Comparison of ENCODE assay signal across 2 cellular contexts in genomic region chr14:80605536-80605935, GRCh38.
TF ChIP-seq lines count a peak whose summit lies in the region.

No MANE protein-coding gene starts in this region.

TF ChIP-seq in SK-N-SH treated with all-trans-retinoic acid at 6 μM for 48 hours, 23 proteins besides CTCF, POLR2A, EP300 and RAD21 (continued from another document):
- TF ChIP-seq POU6F1 (CRISPR knock-in tag; IDR thresholded peaks at IDR 0.05; ENCODE audit: borderline replicate concordance, low read depth): no peak

TF ChIP-seq in SK-N-SH, 30 proteins besides CTCF, POLR2A, EP300 and RAD21 (continued from another document):
- TF ChIP-seq, protein P1, sequence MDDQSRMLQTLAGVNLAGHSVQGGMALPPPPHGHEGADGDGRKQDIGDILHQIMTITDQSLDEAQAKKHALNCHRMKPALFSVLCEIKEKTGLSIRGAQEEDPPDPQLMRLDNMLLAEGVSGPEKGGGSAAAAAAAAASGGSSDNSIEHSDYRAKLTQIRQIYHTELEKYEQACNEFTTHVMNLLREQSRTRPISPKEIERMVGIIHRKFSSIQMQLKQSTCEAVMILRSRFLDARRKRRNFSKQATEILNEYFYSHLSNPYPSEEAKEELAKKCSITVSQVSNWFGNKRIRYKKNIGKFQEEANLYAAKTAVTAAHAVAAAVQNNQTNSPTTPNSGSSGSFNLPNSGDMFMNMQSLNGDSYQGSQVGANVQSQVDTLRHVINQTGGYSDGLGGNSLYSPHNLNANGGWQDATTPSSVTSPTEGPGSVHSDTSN (IDR thresholded peaks at IDR 0.05): no peak
- TF ChIP-seq FOSL2 (IDR thresholded peaks at IDR 0.05; ENCODE audit: borderline replicate concordance, low read depth): no peak
- no peak for TF ChIP-seq GABPA (IDR thresholded peaks at IDR 0.05; ENCODE audit: low read depth)
- TF ChIP-seq POLR2AphosphoS5 (IDR thresholded peaks at IDR 0.05; ENCODE audit: low read depth, low read length): no peak
- no peak for TF ChIP-seq FOXJ3 (CRISPR knock-in tag; IDR thresholded peaks at IDR 0.05)
- TF ChIP-seq, protein P2, sequence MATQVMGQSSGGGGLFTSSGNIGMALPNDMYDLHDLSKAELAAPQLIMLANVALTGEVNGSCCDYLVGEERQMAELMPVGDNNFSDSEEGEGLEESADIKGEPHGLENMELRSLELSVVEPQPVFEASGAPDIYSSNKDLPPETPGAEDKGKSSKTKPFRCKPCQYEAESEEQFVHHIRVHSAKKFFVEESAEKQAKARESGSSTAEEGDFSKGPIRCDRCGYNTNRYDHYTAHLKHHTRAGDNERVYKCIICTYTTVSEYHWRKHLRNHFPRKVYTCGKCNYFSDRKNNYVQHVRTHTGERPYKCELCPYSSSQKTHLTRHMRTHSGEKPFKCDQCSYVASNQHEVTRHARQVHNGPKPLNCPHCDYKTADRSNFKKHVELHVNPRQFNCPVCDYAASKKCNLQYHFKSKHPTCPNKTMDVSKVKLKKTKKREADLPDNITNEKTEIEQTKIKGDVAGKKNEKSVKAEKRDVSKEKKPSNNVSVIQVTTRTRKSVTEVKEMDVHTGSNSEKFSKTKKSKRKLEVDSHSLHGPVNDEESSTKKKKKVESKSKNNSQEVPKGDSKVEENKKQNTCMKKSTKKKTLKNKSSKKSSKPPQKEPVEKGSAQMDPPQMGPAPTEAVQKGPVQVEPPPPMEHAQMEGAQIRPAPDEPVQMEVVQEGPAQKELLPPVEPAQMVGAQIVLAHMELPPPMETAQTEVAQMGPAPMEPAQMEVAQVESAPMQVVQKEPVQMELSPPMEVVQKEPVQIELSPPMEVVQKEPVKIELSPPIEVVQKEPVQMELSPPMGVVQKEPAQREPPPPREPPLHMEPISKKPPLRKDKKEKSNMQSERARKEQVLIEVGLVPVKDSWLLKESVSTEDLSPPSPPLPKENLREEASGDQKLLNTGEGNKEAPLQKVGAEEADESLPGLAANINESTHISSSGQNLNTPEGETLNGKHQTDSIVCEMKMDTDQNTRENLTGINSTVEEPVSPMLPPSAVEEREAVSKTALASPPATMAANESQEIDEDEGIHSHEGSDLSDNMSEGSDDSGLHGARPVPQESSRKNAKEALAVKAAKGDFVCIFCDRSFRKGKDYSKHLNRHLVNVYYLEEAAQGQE (IDR thresholded peaks at IDR 0.05; ENCODE audit: low read depth, low read length): no peak
